In the genomic region with DNA sequence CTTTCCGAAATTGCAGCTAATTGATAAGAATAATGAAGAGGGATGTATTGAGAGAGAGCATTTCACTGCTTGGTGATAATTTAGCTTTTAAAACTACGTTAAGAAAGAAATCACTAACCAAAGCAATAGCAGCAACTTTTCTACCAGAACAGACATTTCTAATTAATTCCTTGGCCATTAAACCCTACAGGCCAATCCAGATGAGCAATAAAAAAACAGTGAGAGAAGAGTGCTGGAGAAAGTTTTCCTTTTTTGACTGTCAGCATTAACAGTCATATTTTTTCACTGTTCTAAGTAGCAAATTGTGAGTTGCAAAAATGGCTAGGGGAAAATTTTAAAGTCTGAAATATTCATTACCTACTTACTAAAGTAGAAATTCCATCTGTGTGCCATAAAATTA, we compare ENCODE assay signal across 26 cellular contexts.
"Had no signal": no experiment of that assay in that cellular context is flagged by ENCODE, and none has a peak within 500 bp of the region (broad histone marks: within the 10 kb centered on the region; RNA-seq: fewer than 3 reads in every experiment).

No MANE protein-coding gene starts in this region.

- H3K9me3 Mint-ChIP-seq: activated naive CD4-positive, alpha-beta T cell treated with anti-CD3 and anti-CD28 coated beads, Interleukin-2, amount 50 U/mL, for 72 hours; activated T-helper 2 cell treated with anti-CD3 and anti-CD28 coated beads, Interferon-gamma antibody, Interleukin-2, Interleukin-4, amounts not matched to agents 10 μg/mL and 5 μg/mL and 100 μg/mL, durations not matched to agents 14 hours and 24 hours and 36 hours; central memory CD8-positive, alpha-beta T cell; dendritic cell treated with granulocyte-macrophage colony-stimulating factor and Interleukin-4, amounts not matched to agents 40 ng/mL and 50 ng/mL, for 4 days; naive thymus-derived CD4-positive, alpha-beta T cell; neural crest cell had no signal

- H3K4me3 Mint-ChIP-seq: activated CD8-positive, alpha-beta memory T cell treated with anti-CD3 and anti-CD28 coated beads, Interleukin-2, amount 10 ng/mL, durations not matched to agents 7 days and 5 days; activated CD8-positive, alpha-beta T cell treated with anti-CD3 and anti-CD28 coated beads, Interleukin-2, amount 10 ng/mL, durations not matched to agents 7 days and 5 days; central memory CD8-positive, alpha-beta T cell; dendritic cell treated with granulocyte-macrophage colony-stimulating factor and Interleukin-4, amounts not matched to agents 40 ng/mL and 50 ng/mL, for 4 days; naive thymus-derived CD4-positive, alpha-beta T cell; neural crest cell; T-helper 17 cell had no signal

- H3K4me1 ChIP-seq: breast epithelium, gastrocnemius medialis, parathyroid adenoma, psoas muscle, spleen had no signal

- H3K27me3 Mint-ChIP-seq: activated CD8-positive, alpha-beta memory T cell treated with anti-CD3 and anti-CD28 coated beads, Interleukin-2, amount 10 ng/mL, durations not matched to agents 7 days and 5 days; central memory CD8-positive, alpha-beta T cell; dendritic cell treated with granulocyte-macrophage colony-stimulating factor and Interleukin-4, amounts not matched to agents 40 ng/mL and 50 ng/mL, for 4 days; naive thymus-derived CD4-positive, alpha-beta T cell; T-helper 17 cell had no signal

- H3K4me1 Mint-ChIP-seq: activated CD8-positive, alpha-beta memory T cell treated with anti-CD3 and anti-CD28 coated beads, Interleukin-2, amount 10 ng/mL, durations not matched to agents 7 days and 5 days; central memory CD8-positive, alpha-beta T cell; naive thymus-derived CD4-positive, alpha-beta T cell; T-helper 17 cell had no signal

- H3K27ac ChIP-seq: gastrocnemius medialis, parathyroid adenoma, psoas muscle, spleen had no signal

- ATAC-seq: activated CD8-positive, alpha-beta memory T cell treated with anti-CD3 and anti-CD28 coated beads, Interleukin-2, amount 10 ng/mL, durations not matched to agents 7 days and 5 days; activated CD8-positive, alpha-beta T cell treated with anti-CD3 and anti-CD28 coated beads, Interleukin-2, amount 10 ng/mL, durations not matched to agents 7 days and 5 days; activated naive CD4-positive, alpha-beta T cell treated with anti-CD3 and anti-CD28 coated beads, Interleukin-2, amount 50 U/mL, for 72 hours; gastrocnemius medialis; naive thymus-derived CD4-positive, alpha-beta T cell; psoas muscle; T-helper 17 cell had no signal

- H3K36me3 Mint-ChIP-seq: activated CD8-positive, alpha-beta memory T cell treated with anti-CD3 and anti-CD28 coated beads, Interleukin-2, amount 10 ng/mL, durations not matched to agents 7 days and 5 days; activated naive CD4-positive, alpha-beta T cell treated with anti-CD3 and anti-CD28 coated beads, Interleukin-2, amount 50 U/mL, for 72 hours had no signal

- H3K9ac ChIP-seq: parathyroid adenoma had no signal

- H3K9me3 ChIP-seq: breast epithelium, gastrocnemius medialis, psoas muscle, spleen, tibial nerve had no signal

- H3K4me3 ChIP-seq: breast epithelium, gastrocnemius medialis, psoas muscle, spleen, tibial nerve had no signal

- H3K27me3 ChIP-seq: breast epithelium, gastrocnemius medialis, spleen, tibial nerve had no signal

- H3K36me3 ChIP-seq: breast epithelium, gastrocnemius medialis, spleen, tibial nerve had no signal

- DNase-seq: activated CD4-positive, alpha-beta T cell treated with anti-CD3 and anti-CD28 coated beads for 1 hour; activated CD8-positive, alpha-beta memory T cell treated with anti-CD3 and anti-CD28 coated beads, Interleukin-2, amount 10 ng/mL, durations not matched to agents 7 days and 5 days; activated CD8-positive, alpha-beta T cell treated with anti-CD3 and anti-CD28 coated beads, Interleukin-2, amount 10 ng/mL, durations not matched to agents 7 days and 5 days; activated T-cell treated with anti-CD3 and anti-CD28 coated beads, Interleukin-2, amount 50 U/mL, for 48 hours; effector CD4-positive, alpha-beta T cell; gastrocnemius medialis; head of caudate nucleus; hypothalamus; midbrain; naive thymus-derived CD4-positive, alpha-beta T cell; occipital lobe; psoas muscle; spleen; stimulated activated CD4-positive, alpha-beta T cell treated with anti-CD3 and anti-CD28 coated beads, Interleukin-2, amount 100 ng/mL, for 48 hours; stimulated activated naive CD4-positive, alpha-beta T cell treated with Interleukin-2 at 50 U/mL for 16 hours; SW 1271; T-helper 17 cell; T1000 had no signal

- H3K27ac Mint-ChIP-seq: activated CD8-positive, alpha-beta memory T cell treated with anti-CD3 and anti-CD28 coated beads, Interleukin-2, amount 10 ng/mL, durations not matched to agents 7 days and 5 days; activated CD8-positive, alpha-beta T cell treated with anti-CD3 and anti-CD28 coated beads, Interleukin-2, amount 10 ng/mL, durations not matched to agents 7 days and 5 days; activated T-helper 2 cell treated with anti-CD3 and anti-CD28 coated beads, Interferon-gamma antibody, Interleukin-2, Interleukin-4, amounts not matched to agents 10 μg/mL and 5 μg/mL and 100 μg/mL, durations not matched to agents 14 hours and 24 hours and 36 hours; dendritic cell treated with granulocyte-macrophage colony-stimulating factor and Interleukin-4, amounts not matched to agents 40 ng/mL and 50 ng/mL, for 4 days; naive thymus-derived CD4-positive, alpha-beta T cell; T-helper 17 cell had no signal
